In the genomic region with DNA sequence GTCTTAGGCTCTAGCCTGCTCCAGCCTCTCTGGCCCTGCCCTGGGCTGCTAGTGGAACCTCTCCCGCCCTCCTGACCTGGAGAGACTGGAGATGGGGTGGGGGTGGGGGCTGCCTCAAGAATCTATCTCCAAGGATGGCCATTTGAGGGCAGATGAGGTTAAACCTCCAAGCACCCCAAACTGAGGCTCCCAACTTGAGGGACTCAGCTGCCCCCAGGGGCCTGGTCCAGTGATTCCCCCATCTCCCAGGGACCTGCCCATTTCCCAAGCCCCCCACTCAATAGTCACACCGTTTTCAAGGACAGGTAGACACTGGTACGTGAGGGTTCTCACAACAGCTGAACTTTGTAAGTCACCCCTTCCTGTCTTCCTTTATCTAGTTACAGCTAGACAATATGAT, we compare ENCODE assay signal across 34 cellular contexts. TPM values are rescaled to one million over a fixed set of nuclear protein-coding genes. Genes with fewer than 3 reads are reported as not detected.
"Had no signal": no experiment of that assay in that cellular context is flagged by ENCODE, and none has a peak within 500 bp of the region (broad histone marks: within the 10 kb centered on the region; RNA-seq: fewer than 3 reads in every experiment).

No MANE protein-coding gene starts in this region.

- H3K4me3 ChIP-seq: ascending aorta, cardiac muscle cell, Peyer's patch had no signal

- H3K27ac ChIP-seq: ascending aorta, cardiac muscle cell, Peyer's patch, WERI-Rb-1 had no signal

- H3K36me3 Mint-ChIP-seq: activated naive CD4-positive, alpha-beta T cell treated with anti-CD3 and anti-CD28 coated beads, Interleukin-2, amount 50 U/mL, for 24 hours; activated naive CD8-positive, alpha-beta T cell treated with anti-CD3 and anti-CD28 coated beads, Interleukin-2, amount 10 ng/mL, durations not matched to agents 7 days and 5 days; T-cell had no signal

- H3K9me3 ChIP-seq: ascending aorta, Peyer's patch had no signal

- H3K4me3 Mint-ChIP-seq: activated CD4-positive, alpha-beta T cell treated with anti-CD3 and anti-CD28 coated beads, Interleukin-2, amount 10 ng/mL, durations not matched to agents 24 days and 14 days; activated CD8-positive, alpha-beta T cell treated with anti-CD3 and anti-CD28 coated beads, Interleukin-2, amount 10 ng/mL, durations not matched to agents 7 days and 5 days; activated naive CD4-positive, alpha-beta T cell treated with anti-CD3 and anti-CD28 coated beads, Interleukin-2, amount 50 U/mL, for 24 hours; activated naive CD8-positive, alpha-beta T cell treated with anti-CD3 and anti-CD28 coated beads, Interleukin-2, amount 10 ng/mL, durations not matched to agents 7 days and 5 days; activated T-cell treated with anti-CD3 and anti-CD28 coated beads, Interleukin-2, amount 50 U/mL, for 24 hours; T-cell had no signal

- H3K27ac Mint-ChIP-seq: activated CD4-positive, alpha-beta T cell treated with anti-CD3 and anti-CD28 coated beads, Interleukin-2, amount 10 ng/mL, durations not matched to agents 24 days and 14 days; activated CD8-positive, alpha-beta T cell treated with anti-CD3 and anti-CD28 coated beads, Interleukin-2, amount 10 ng/mL, durations not matched to agents 7 days and 5 days; activated naive CD4-positive, alpha-beta T cell treated with anti-CD3 and anti-CD28 coated beads, Interleukin-2, amount 50 U/mL, for 24 hours; activated naive CD8-positive, alpha-beta T cell treated with anti-CD3 and anti-CD28 coated beads, Interleukin-2, amount 10 ng/mL, durations not matched to agents 7 days and 5 days; activated T-cell treated with anti-CD3 and anti-CD28 coated beads, Interleukin-2, amount 50 U/mL, for 24 hours; activated T-helper 2 cell treated with anti-CD3 and anti-CD28 coated beads, Interferon-gamma antibody, Interleukin-2, Interleukin-4, amounts not matched to agents 10 μg/mL and 5 μg/mL and 100 μg/mL, durations not matched to agents 14 hours and 24 hours and 36 hours; T-cell had no signal

- ATAC-seq: activated CD8-positive, alpha-beta T cell treated with anti-CD3 and anti-CD28 coated beads, Interleukin-2, amount 10 ng/mL, durations not matched to agents 7 days and 5 days; PC-3; Right ventricle myocardium inferior; SK-N-SH treated with all-trans-retinoic acid at 6 μM for 48 hours; T-cell had no signal

- H3K27me3 Mint-ChIP-seq: activated T-cell treated with anti-CD3 and anti-CD28 coated beads, Interleukin-2, amount 50 U/mL, for 24 hours had no signal

- DNase-seq: activated CD4-positive, alpha-beta T cell treated with anti-CD3 and anti-CD28 coated beads, Interleukin-2, amount 10 ng/mL, durations not matched to agents 24 days and 14 days; activated CD4-positive, alpha-beta T cell treated with anti-CD3 and anti-CD28 coated beads, Interleukin-2, amount 50 U/mL, for 4 hours; activated CD8-positive, alpha-beta T cell treated with anti-CD3 and anti-CD28 coated beads, Interleukin-2, amount 10 ng/mL, durations not matched to agents 7 days and 5 days; activated gamma-delta T cell; activated naive CD4-positive, alpha-beta T cell treated with Interleukin-2 at 50 U/mL for 16 hours; activated naive CD8-positive, alpha-beta T cell treated with anti-CD3 and anti-CD28 coated beads, Interleukin-2, amount 10 ng/mL, durations not matched to agents 7 days and 5 days; activated T-cell treated with anti-CD3 and anti-CD28 coated beads, Interleukin-2, amount 50 U/mL, for 24 hours; amygdala; Karpas-422; NCI-H1105; NCI-H1417 treated with DMSO at 0.1 percent for 48 hours; NCI-H187 treated with DMSO at 0.1 percent for 48 hours; NCI-H2081 treated with DMSO at 0.1 percent for 48 hours; NCI-H345; NCI-H524 treated with DMSO at 0.1 percent for 48 hours; NK-92 treated with Interleukin-12 subunit alpha and Interleukin-12 subunit beta, amount 100 ng/mL, for 24 hours; PC-3; Peyer's patch; RPMI8226; SIG-M5; T-cell; T-helper 2 cell; T-helper 9 cell; WERI-Rb-1 had no signal

- H3K4me1 Mint-ChIP-seq: activated CD4-positive, alpha-beta T cell treated with anti-CD3 and anti-CD28 coated beads, Interleukin-2, amount 10 ng/mL, durations not matched to agents 24 days and 14 days; activated naive CD4-positive, alpha-beta T cell treated with anti-CD3 and anti-CD28 coated beads, Interleukin-2, amount 50 U/mL, for 24 hours; activated naive CD8-positive, alpha-beta T cell treated with anti-CD3 and anti-CD28 coated beads, Interleukin-2, amount 10 ng/mL, durations not matched to agents 7 days and 5 days; T-cell had no signal

- H3K9me3 Mint-ChIP-seq: activated CD4-positive, alpha-beta T cell treated with anti-CD3 and anti-CD28 coated beads, Interleukin-2, amount 10 ng/mL, durations not matched to agents 24 days and 14 days; activated naive CD4-positive, alpha-beta T cell treated with anti-CD3 and anti-CD28 coated beads, Interleukin-2, amount 50 U/mL, for 24 hours; activated naive CD8-positive, alpha-beta T cell treated with anti-CD3 and anti-CD28 coated beads, Interleukin-2, amount 10 ng/mL, durations not matched to agents 7 days and 5 days; activated T-cell treated with anti-CD3 and anti-CD28 coated beads, Interleukin-2, amount 50 U/mL, for 24 hours; activated T-helper 2 cell treated with anti-CD3 and anti-CD28 coated beads, Interferon-gamma antibody, Interleukin-2, Interleukin-4, amounts not matched to agents 10 μg/mL and 5 μg/mL and 100 μg/mL, durations not matched to agents 14 hours and 24 hours and 36 hours; T-cell had no signal

- H3K27me3 ChIP-seq: ascending aorta, Peyer's patch had no signal

- H3K4me1 ChIP-seq: ascending aorta, Peyer's patch had no signal

- H3K36me3 ChIP-seq: ascending aorta, cardiac muscle cell, Peyer's patch, WERI-Rb-1 had no signal

RNA-seq across cellular contexts. Expression of a gene that starts 7.1 kb away (rescaled TPM):
- total RNA-seq: activated CD4-positive, alpha-beta T cell treated with anti-CD3 and anti-CD28 coated beads, Interleukin-2, amount 10 ng/mL, durations not matched to agents 24 days and 14 days; activated CD8-positive, alpha-beta T cell treated with anti-CD3 and anti-CD28 coated beads, Interleukin-2, amount 10 ng/mL, durations not matched to agents 7 days and 5 days; activated naive CD8-positive, alpha-beta T cell treated with anti-CD3 and anti-CD28 coated beads, Interleukin-2, amount 10 ng/mL, durations not matched to agents 7 days and 5 days; activated T-helper 2 cell treated with anti-CD3 and anti-CD28 coated beads, Interferon-gamma antibody, Interleukin-2, Interleukin-4, amounts not matched to agents 10 μg/mL and 5 μg/mL and 100 μg/mL, durations not matched to agents 14 hours and 24 hours and 36 hours; ascending aorta; cardiac muscle cell; MCF 10A; NCI-H460; PC-3; Peyer's patch; Right ventricle myocardium inferior; SK-MEL-5 had no signal
- polyA plus RNA-seq: cardiac muscle cell had no signal

RNA-seq across cellular contexts. Expression of a gene that starts 40.1 kb away (rescaled TPM):
- total RNA-seq: activated CD4-positive, alpha-beta T cell treated with anti-CD3 and anti-CD28 coated beads, Interleukin-2, amount 10 ng/mL, durations not matched to agents 24 days and 14 days; activated CD8-positive, alpha-beta T cell treated with anti-CD3 and anti-CD28 coated beads, Interleukin-2, amount 10 ng/mL, durations not matched to agents 7 days and 5 days; activated naive CD8-positive, alpha-beta T cell treated with anti-CD3 and anti-CD28 coated beads, Interleukin-2, amount 10 ng/mL, durations not matched to agents 7 days and 5 days; activated T-helper 2 cell treated with anti-CD3 and anti-CD28 coated beads, Interferon-gamma antibody, Interleukin-2, Interleukin-4, amounts not matched to agents 10 μg/mL and 5 μg/mL and 100 μg/mL, durations not matched to agents 14 hours and 24 hours and 36 hours; ascending aorta; cardiac muscle cell; MCF 10A; NCI-H460; PC-3; Peyer's patch; Right ventricle myocardium inferior; SK-MEL-5; T-cell had no signal
- polyA plus RNA-seq: adipose tissue, cardiac muscle cell had no signal

RNA-seq across cellular contexts. Expression of a gene that starts 58.7 kb away (rescaled TPM):
- total RNA-seq: activated CD4-positive, alpha-beta T cell treated with anti-CD3 and anti-CD28 coated beads, Interleukin-2, amount 10 ng/mL, durations not matched to agents 24 days and 14 days; activated CD8-positive, alpha-beta T cell treated with anti-CD3 and anti-CD28 coated beads, Interleukin-2, amount 10 ng/mL, durations not matched to agents 7 days and 5 days; activated naive CD8-positive, alpha-beta T cell treated with anti-CD3 and anti-CD28 coated beads, Interleukin-2, amount 10 ng/mL, durations not matched to agents 7 days and 5 days; activated T-helper 2 cell treated with anti-CD3 and anti-CD28 coated beads, Interferon-gamma antibody, Interleukin-2, Interleukin-4, amounts not matched to agents 10 μg/mL and 5 μg/mL and 100 μg/mL, durations not matched to agents 14 hours and 24 hours and 36 hours; ascending aorta; cardiac muscle cell; MCF 10A; NCI-H460; PC-3; Peyer's patch; Right ventricle myocardium inferior; SK-MEL-5; T-cell had no signal
- polyA plus RNA-seq: adipose tissue, cardiac muscle cell had no signal
